1 cellular context compared by ENCODE assay signal in the genomic region with DNA sequence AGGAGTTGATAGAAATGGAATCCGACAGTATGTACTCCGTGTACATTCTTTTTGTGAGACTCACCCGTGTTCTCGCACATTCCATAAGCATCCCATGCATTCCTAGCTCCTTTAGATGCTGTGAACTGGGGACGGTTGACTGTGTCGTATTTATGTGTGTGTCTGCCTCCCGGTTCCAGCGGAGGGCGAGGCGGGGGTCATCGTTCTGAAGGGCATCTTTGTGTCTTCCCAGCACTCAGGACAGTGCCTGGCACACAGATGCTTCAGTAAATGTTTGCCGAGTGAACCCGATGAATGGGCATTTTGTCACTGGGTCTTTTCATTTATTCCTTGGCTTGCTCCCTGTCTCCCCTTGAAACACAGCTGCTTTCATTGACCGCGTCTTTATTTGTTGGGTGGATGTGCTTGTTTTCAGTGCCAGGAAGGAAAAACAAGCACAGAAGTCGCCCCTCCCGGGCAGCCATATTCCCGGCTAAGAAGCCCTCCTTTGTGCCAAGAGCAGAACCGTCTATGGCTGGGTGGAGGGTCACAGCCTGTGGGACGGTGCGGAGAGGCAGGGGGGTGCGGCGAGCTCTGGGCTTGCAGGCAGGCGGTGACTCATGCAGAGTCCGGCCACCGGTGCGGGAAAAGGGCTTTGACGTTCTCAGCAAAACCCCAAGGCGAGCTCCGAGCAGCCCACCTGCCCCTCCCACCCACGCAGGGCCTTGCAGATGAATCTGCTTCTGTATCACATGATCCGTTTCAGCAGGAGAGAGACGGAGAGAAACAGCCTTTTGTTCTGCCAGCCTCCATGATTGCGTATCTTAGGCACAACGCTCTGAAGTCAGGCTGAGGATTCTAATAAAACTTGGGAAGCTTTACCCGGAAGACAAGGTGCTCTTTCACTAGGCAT.
A peak's percentile ranks its signal among the peaks of the same experiment; 100 is the strongest.
TF ChIP-seq lines count a peak whose summit lies in the region.

No MANE protein-coding gene starts in this region.

TF ChIP-seq in HepG2, 621 proteins besides CTCF, POLR2A, EP300 and RAD21 (continues in another document):
- TF ChIP-seq HOXD1 (CRISPR knock-in tag; IDR thresholded peaks at IDR 0.05) (peak; percentile 63; the same call in 1 of the 2 replicates), HMG20A (CRISPR knock-in tag; IDR thresholded peaks at IDR 0.05; ENCODE audit: borderline replicate concordance) (peak; percentile 45; the same call in 1 of the 2 replicates), ZNF740 (CRISPR knock-in tag; IDR thresholded peaks at IDR 0.05) (peak; percentile 89), GABPB1 (CRISPR knock-in tag; IDR thresholded peaks at IDR 0.05) (peak; percentile 57), TRIM22 (IDR thresholded peaks at IDR 0.05) (no peak), NR2F6 (IDR thresholded peaks at IDR 0.05) (no peak), NR2F6 (CRISPR knock-in tag; IDR thresholded peaks at IDR 0.05) (peak; percentile 8; the same call in 1 of the 2 replicates), NFKBIZ (CRISPR knock-in tag; IDR thresholded peaks at IDR 0.05) (no peak; the same call in 1 of the 2 replicates), ZFYVE20 (CRISPR knock-in tag; IDR thresholded peaks at IDR 0.05; ENCODE audit: borderline replicate concordance, low read depth) (0 out of 2 replicates have a peak, but pooled peaks have one; percentile 45), SMAD3 (CRISPR knock-in tag; IDR thresholded peaks at IDR 0.05) (peak; percentile 42; the same call in 1 of the 2 replicates), ZNF773 (CRISPR knock-in tag; IDR thresholded peaks at IDR 0.05; ENCODE audit: borderline replicate concordance) (no peak), HOXA3 (CRISPR knock-in tag; IDR thresholded peaks at IDR 0.05) (peak; percentile 54; the same call in 1 of the 2 replicates), HOMEZ (CRISPR knock-in tag; IDR thresholded peaks at IDR 0.05; ENCODE audit: low read depth) (peak; percentile 16; the same call in 1 of the 2 replicates), RXRA (CRISPR knock-in tag; IDR thresholded peaks at IDR 0.05) (peak; percentile 13; the same call in 1 of the 2 replicates), ZNF704 (CRISPR knock-in tag; IDR thresholded peaks at IDR 0.05; ENCODE audit: borderline replicate concordance) (0 out of 2 replicates have a peak, but pooled peaks have one; percentile 49), ZNF788 (CRISPR knock-in tag; IDR thresholded peaks at IDR 0.05; ENCODE audit: borderline replicate concordance) (peak; percentile 31; the same call in 1 of the 2 replicates), ZNF281 (CRISPR knock-in tag; IDR thresholded peaks at IDR 0.05; ENCODE audit: borderline replicate concordance) (no peak; the same call in 1 of the 2 replicates), RBM39 (IDR thresholded peaks at IDR 0.05; ENCODE audit: low read depth, low read length, poor library complexity, severe bottlenecking) (peak; percentile 60), NFKB2 (CRISPR knock-in tag; IDR thresholded peaks at IDR 0.05; ENCODE audit: borderline replicate concordance) (0 out of 2 replicates have a peak, but pooled peaks have one; percentile 68), ZNF20 (CRISPR knock-in tag; IDR thresholded peaks at IDR 0.05) (no peak), KLF12 (CRISPR knock-in tag; IDR thresholded peaks at IDR 0.05; ENCODE audit: borderline replicate concordance) (0 out of 2 replicates have a peak, but pooled peaks have one; percentile 46), ZNF501 (CRISPR knock-in tag; IDR thresholded peaks at IDR 0.05) (peak; percentile 27; the same call in 1 of the 2 replicates), HNF1A (IDR thresholded peaks at IDR 0.05; ENCODE audit: low read depth) (no peak), HNF1A (CRISPR knock-in tag; IDR thresholded peaks at IDR 0.05; ENCODE audit: borderline replicate concordance) (0 out of 2 replicates have a peak, but pooled peaks have one; percentile 25), CBX5 (CRISPR knock-in tag; IDR thresholded peaks at IDR 0.05; ENCODE audit: borderline replicate concordance) (0 out of 2 replicates have a peak, but pooled peaks have one; percentile 62), GATAD2A (CRISPR knock-in tag; IDR thresholded peaks at IDR 0.05) (peak; percentile 61), SALL2 (CRISPR knock-in tag; IDR thresholded peaks at IDR 0.05) (peak; percentile 81; the same call in 1 of the 2 replicates), ZNF710 (CRISPR knock-in tag; IDR thresholded peaks at IDR 0.05; ENCODE audit: borderline replicate concordance) (no peak), SMAD1 (CRISPR knock-in tag; IDR thresholded peaks at IDR 0.05; ENCODE audit: borderline replicate concordance, low read depth) (0 out of 2 replicates have a peak, but pooled peaks have one; percentile 63), NR2F1 (CRISPR knock-in tag; IDR thresholded peaks at IDR 0.05) (no peak), AHR (CRISPR knock-in tag; IDR thresholded peaks at IDR 0.05) (no peak), HOXA5 (CRISPR knock-in tag; IDR thresholded peaks at IDR 0.05) (peak; percentile 65; the same call in 1 of the 2 replicates), ZNF503 (CRISPR knock-in tag; IDR thresholded peaks at IDR 0.05) (peak; percentile 78; the same call in 1 of the 2 replicates), ZNF768 (CRISPR knock-in tag; IDR thresholded peaks at IDR 0.05) (peak; percentile 50; the same call in 1 of the 2 replicates)
- TF ChIP-seq, protein P1, sequence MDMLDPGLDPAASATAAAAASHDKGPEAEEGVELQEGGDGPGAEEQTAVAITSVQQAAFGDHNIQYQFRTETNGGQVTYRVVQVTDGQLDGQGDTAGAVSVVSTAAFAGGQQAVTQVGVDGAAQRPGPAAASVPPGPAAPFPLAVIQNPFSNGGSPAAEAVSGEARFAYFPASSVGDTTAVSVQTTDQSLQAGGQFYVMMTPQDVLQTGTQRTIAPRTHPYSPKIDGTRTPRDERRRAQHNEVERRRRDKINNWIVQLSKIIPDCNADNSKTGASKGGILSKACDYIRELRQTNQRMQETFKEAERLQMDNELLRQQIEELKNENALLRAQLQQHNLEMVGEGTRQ (IDR thresholded peaks at IDR 0.05; ENCODE audit: low read depth, low read length), result peak; percentile 30; the same call in 1 of the 2 replicates
- TF ChIP-seq, protein P1 (CRISPR knock-in tag; IDR thresholded peaks at IDR 0.05; ENCODE audit: borderline replicate concordance), result no peak
